In genomic region chr19:5215431-5215830, GRCh38 we compare ENCODE assay signal across 24 cellular contexts.
DNase-seq lines count a peak whose midpoint lies in the region; ATAC-seq and TF ChIP-seq lines count a peak whose summit lies in the region.
"Had no signal": no experiment of that assay in that cellular context is flagged by ENCODE, and none has a peak within 500 bp of the region (broad histone marks: within the 10 kb centered on the region; RNA-seq: fewer than 3 reads in every experiment).

No MANE protein-coding gene starts in this region.

- H3K4me3 ChIP-seq in GM23338 (no peak overlapping the region), H7 (ENCODE audit: insufficient read depth, low read depth, low read length) (no peak overlapping the region), neural progenitor cell (no peak overlapping the region)
- H3K4me3 ChIP-seq: BLaER1, GM12878 had no signal

- no peak overlapping the region for H3K9ac ChIP-seq in neural progenitor cell

- H3K4me1 Mint-ChIP-seq in GM23338: no peaks in the 10 kb centered on the region
- no peaks in the 10 kb centered on the region for H3K4me1 Mint-ChIP-seq in neural progenitor cell
- H3K4me1 Mint-ChIP-seq: CD4-positive, alpha-beta memory T cell; CD4-positive, CD25-positive, alpha-beta regulatory T cell; CD8-positive, alpha-beta memory T cell had no signal

- peaks cover 5% of the 10 kb centered on the region; the same call in 1 of the 2 replicates for H3F3A ChIP-seq in GM23338 (replicated peaks; ENCODE audit: low read depth)
- H3F3A ChIP-seq in neural progenitor cell (ENCODE audit: low read depth): no peaks in the 10 kb centered on the region

- H3K4me3 Mint-ChIP-seq in GM23338 (no peak overlapping the region), neural progenitor cell (peak overlapping the region; percentile 35)
- H3K4me3 Mint-ChIP-seq: CD14-positive monocyte; CD4-positive, alpha-beta memory T cell; CD4-positive, CD25-positive, alpha-beta regulatory T cell; CD8-positive, alpha-beta memory T cell had no signal

- H3K36me3 ChIP-seq in GM23338 (ENCODE audit: insufficient read depth) (peaks cover 67% of the 10 kb centered on the region), H7 (replicated peaks; ENCODE audit: control insufficient read depth, insufficient read depth, low read length) (peaks cover 71% of the 10 kb centered on the region), neural progenitor cell (peaks cover 21% of the 10 kb centered on the region)

- H3K4me1 ChIP-seq in GM23338 (ENCODE audit: insufficient read depth) (no peaks in the 10 kb centered on the region), neural progenitor cell (no peaks in the 10 kb centered on the region)
- H3K4me1 ChIP-seq: BE2C had no signal

- H3K79me2 ChIP-seq in GM23338 (replicated peaks; ENCODE audit: insufficient read depth) (no peaks in the 10 kb centered on the region), neural progenitor cell (ENCODE audit: low read depth) (no peaks in the 10 kb centered on the region)

- H4K20me1 ChIP-seq in GM23338 (replicated peaks; ENCODE audit: insufficient read depth): peaks cover 7% of the 10 kb centered on the region
- no peaks in the 10 kb centered on the region for H4K20me1 ChIP-seq in neural progenitor cell (ENCODE audit: low read depth)
- H4K20me1 ChIP-seq: BLaER1 had no signal

- TF ChIP-seq CTCF in GM23338 (conservative IDR thresholded peaks at IDR 0.05; ENCODE audit: low read depth in 2 of 2) (no peak), neural progenitor cell (IDR thresholded peaks at IDR 0.05) (no peak)

- no peak overlapping the region for H3K4me2 ChIP-seq in GM23338
- H3K4me2 ChIP-seq in neural progenitor cell: no peak overlapping the region

- H3K27me3 Mint-ChIP-seq in GM23338 (ENCODE audit: insufficient read depth, low read depth, poor library complexity) (peaks cover 12% of the 10 kb centered on the region), neural progenitor cell (ENCODE audit: insufficient read depth, low read depth) (peaks cover 8% of the 10 kb centered on the region)
- H3K27me3 Mint-ChIP-seq: CD4-positive, CD25-positive, alpha-beta regulatory T cell had no signal

- H3K9me3 ChIP-seq in neural progenitor cell (ENCODE audit: low read depth): no peaks in the 10 kb centered on the region
- H3K9me3 ChIP-seq: BE2C had no signal

- ATAC-seq in GM23338 (no peak), HG02981 (IDR thresholded peaks at IDR 0.05; ENCODE audit: unreplicated experiment) (no peak)
- no peak for ATAC-seq in activated naive CD4-positive, alpha-beta T cell treated with anti-CD3 and anti-CD28 coated beads, Interleukin-2, amount 50 U/mL, for 72 hours

- H2AFZ ChIP-seq in GM23338 (no peak overlapping the region), neural progenitor cell (replicated peaks) (no peak overlapping the region)

- H3K9me2 ChIP-seq in GM23338 (ENCODE audit: insufficient read depth): no peaks in the 10 kb centered on the region

- H3K27me3 ChIP-seq in GM23338 (ENCODE audit: insufficient read depth): no peaks in the 10 kb centered on the region
- H3K27me3 ChIP-seq in H7 (ENCODE audit: control insufficient read depth, insufficient read depth, low read length): no peaks in the 10 kb centered on the region
- H3K27me3 ChIP-seq in neural progenitor cell: no peaks in the 10 kb centered on the region
- H3K27me3 ChIP-seq: BE2C, BLaER1 had no signal

- H3K27ac ChIP-seq in GM23338 (ENCODE audit: low read depth) (no peak overlapping the region), neural progenitor cell (no peak overlapping the region)

- H3K36me3 Mint-ChIP-seq in GM23338 (ENCODE audit: low read depth) (peaks cover 47% of the 10 kb centered on the region), neural progenitor cell (peaks cover 72% of the 10 kb centered on the region)
- H3K36me3 Mint-ChIP-seq in activated naive CD4-positive, alpha-beta T cell treated with anti-CD3 and anti-CD28 coated beads, Interleukin-2, amount 50 U/mL, for 72 hours: peaks cover 0 to 7% of the 10 kb centered on the region in 2 donors
- H3K36me3 Mint-ChIP-seq: CD14-positive monocyte; CD4-positive, alpha-beta memory T cell had no signal

- H3K9me3 Mint-ChIP-seq in GM23338 (peaks cover 7% of the 10 kb centered on the region), neural progenitor cell (peaks cover 25% of the 10 kb centered on the region)
- peaks cover 3 to 6% of the 10 kb centered on the region in 2 donors for H3K9me3 Mint-ChIP-seq in activated naive CD4-positive, alpha-beta T cell treated with anti-CD3 and anti-CD28 coated beads, Interleukin-2, amount 50 U/mL, for 72 hours

- peak overlapping the region; percentile 70; the same call in 1 of the 2 replicates for H3K27ac Mint-ChIP-seq in GM23338
- no peak overlapping the region for H3K27ac Mint-ChIP-seq in neural progenitor cell
- H3K27ac Mint-ChIP-seq in activated naive CD4-positive, alpha-beta T cell treated with anti-CD3 and anti-CD28 coated beads, Interleukin-2, amount 50 U/mL, for 72 hours: no peak overlapping the region
- H3K27ac Mint-ChIP-seq: CD14-positive monocyte; CD4-positive, CD25-positive, alpha-beta regulatory T cell had no signal

- DNase-seq in GM23338 (ENCODE audit: low spot score) (no peak), H7 (peak; percentile 56), neural progenitor cell (ENCODE audit: low spot score) (no peak), medulla oblongata (ENCODE audit: extremely low spot score) (no peak)
- DNase-seq in activated naive CD4-positive, alpha-beta T cell treated with anti-CD3 and anti-CD28 coated beads, Interleukin-2, amount 50 U/mL, for 72 hours (ENCODE audit: low spot score in 2 of 2): no peak
- DNase-seq: 8988T; ACHN; BE2C; C1 segment of cervical spinal cord; CD4-positive, alpha-beta memory T cell; CD4-positive, CD25-positive, alpha-beta regulatory T cell; CD8-positive, alpha-beta memory T cell; COR-L47; DMS 273 treated with DMSO at 0.1 percent for 48 hours; DMS153; DMS53; DMS79; DND-41; EL; GDM1 had no signal

TF ChIP-seq in GM23338, 12 proteins besides CTCF, POLR2A, EP300 and RAD21:
- TF ChIP-seq ZNF331 (CRISPR knock-in tag; IDR thresholded peaks at IDR 0.05; ENCODE audit: low read depth) (no peak), ZNF462 (CRISPR knock-in tag; IDR thresholded peaks at IDR 0.05) (no peak), CREB1 (CRISPR knock-in tag; IDR thresholded peaks at IDR 0.05; ENCODE audit: low read depth) (no peak), JUNB (IDR thresholded peaks at IDR 0.05; ENCODE audit: unreplicated experiment) (no peak), NANOG (IDR thresholded peaks at IDR 0.05; ENCODE audit: borderline replicate concordance) (no peak)
